Comparison of ENCODE assay signal across 8 cellular contexts in genomic region chr17:39462644-39463375, GRCh38. TPM values are rescaled to one million over a fixed set of nuclear protein-coding genes. Genes with fewer than 3 reads are reported as not detected.
DNase-seq lines count a peak whose midpoint lies in the region; ATAC-seq and TF ChIP-seq lines count a peak whose summit lies in the region.

No MANE protein-coding gene starts in this region.

- peaks cover 33% of the 10 kb centered on the region for H3K36me3 Mint-ChIP-seq in activated CD4-positive, alpha-beta T cell treated with anti-CD3 and anti-CD28 coated beads, Interleukin-2, amount 10 ng/mL, durations not matched to agents 7 days and 5 days (ENCODE audit: low read depth)
- no peaks in the 10 kb centered on the region for H3K36me3 Mint-ChIP-seq in natural killer cell

- H3K9me3 ChIP-seq in SK-N-SH (no peaks in the 10 kb centered on the region), esophagus (ENCODE audit: control insufficient read depth in 2 of 2, insufficient read depth in 1 of 2, low read depth in 1 of 2, low read length in 1 of 2) (no peaks in the 10 kb centered on the region)

- POLR2A ChIA-PET in activated CD4-positive, alpha-beta T cell treated with anti-CD3 and anti-CD28 coated beads, Interleukin-2, amount 10 ng/mL, durations not matched to agents 7 days and 5 days (lab: Charles Lee): interaction anchor here (1.2 kb wide), 1 partner anchor 12 kb away, joined by 9 read pairs; the partner anchor contains the start of gene MED1
- POLR2A ChIA-PET in SK-N-SH (lab: Yijun Ruan, JAX): interaction anchor here (4.3 kb wide), 1 partner anchor 11 kb away, joined by 41 read pairs; the partner anchor contains the start of gene MED1

- H3K27me3 ChIP-seq in SK-N-SH (ENCODE audit: insufficient read depth) (no peaks in the 10 kb centered on the region), esophagus (ENCODE audit: control insufficient read depth in 1 of 2, insufficient read depth in 2 of 2, low read length in 2 of 2) (no peaks in the 10 kb centered on the region)

- peak overlapping the region; percentile 93 for H3K4me2 ChIP-seq in SK-N-SH

- ATAC-seq in natural killer cell (no peak), GM18907 (IDR thresholded peaks at IDR 0.05; ENCODE audit: unreplicated experiment) (no peak)

- H4K20me1 ChIP-seq in SK-N-SH (ENCODE audit: insufficient read depth): peaks cover 49% of the 10 kb centered on the region

- peak overlapping the region; percentile 86 for H3K4me3 Mint-ChIP-seq in activated CD4-positive, alpha-beta T cell treated with anti-CD3 and anti-CD28 coated beads, Interleukin-2, amount 10 ng/mL, durations not matched to agents 7 days and 5 days
- H3K4me3 Mint-ChIP-seq in natural killer cell: peak overlapping the region; percentile 92

- H3K9me3 Mint-ChIP-seq in activated CD4-positive, alpha-beta T cell treated with anti-CD3 and anti-CD28 coated beads, Interleukin-2, amount 10 ng/mL, durations not matched to agents 7 days and 5 days: no peaks in the 10 kb centered on the region
- no peaks in the 10 kb centered on the region for H3K9me3 Mint-ChIP-seq in natural killer cell

- CTCF ChIA-PET in activated CD4-positive, alpha-beta T cell treated with anti-CD3 and anti-CD28 coated beads, Interleukin-2, amount 10 ng/mL, durations not matched to agents 7 days and 5 days (lab: Charles Lee): interaction anchor here (0.7 to 2.8 kb wide), 4 partner anchors 12 to 268 kb away, joined by 3 to 12 read pairs (median 4); partner anchors contain the start of genes MED1 and MIEN1
- CTCF ChIA-PET in SK-N-SH (lab: Yijun Ruan, JAX): interaction anchor here (1.0 to 2.6 kb wide), 5 partner anchors 47 to 192 kb away, joined by 4 to 6 read pairs (median 6); no protein-coding TSS in a partner anchor

- H3K9ac ChIP-seq in SK-N-SH: peak overlapping the region; percentile 96

- H3K4me1 Mint-ChIP-seq in activated CD4-positive, alpha-beta T cell treated with anti-CD3 and anti-CD28 coated beads, Interleukin-2, amount 10 ng/mL, durations not matched to agents 7 days and 5 days: peaks cover 43% of the 10 kb centered on the region
- peaks cover 56 to 60% of the 10 kb centered on the region in 2 donors for H3K4me1 Mint-ChIP-seq in natural killer cell

- H3K4me3 ChIP-seq in SK-N-SH (ENCODE audit: low read depth in 2 of 2, low read length in 1 of 2) (peak overlapping the region; percentile 74 to 77), esophagus (ENCODE audit: low read depth in 1 of 2, low read length in 2 of 2) (peak overlapping the region; percentile 75 to 76)

- TF ChIP-seq RAD21 in SK-N-SH (IDR thresholded peaks at IDR 0.05; ENCODE audit: low read length): no peak

- no peaks in the 10 kb centered on the region for H3K27me3 Mint-ChIP-seq in activated CD4-positive, alpha-beta T cell treated with anti-CD3 and anti-CD28 coated beads, Interleukin-2, amount 10 ng/mL, durations not matched to agents 7 days and 5 days
- H3K27me3 Mint-ChIP-seq in natural killer cell (ENCODE audit: low read depth in 2 of 2): no peaks in the 10 kb centered on the region

- no peak for DNase-seq in activated CD4-positive, alpha-beta T cell treated with anti-CD3 and anti-CD28 coated beads, Interleukin-2, amount 10 ng/mL, durations not matched to agents 7 days and 5 days
- DNase-seq in activated CD4-positive, alpha-beta T cell treated with anti-CD3 and anti-CD28 coated beads, Interleukin-2, amount 50 U/mL, for 4 hours: no peak
- peak; percentile 19 for DNase-seq in SK-N-SH
- no peak for DNase-seq in natural killer cell
- DNase-seq in 8988T: no peak
- DNase-seq in NCI-H524 treated with DMSO at 0.1 percent for 48 hours (lab: John Stamatoyannopoulos, UW): no peak

- peak overlapping the region in 1 of 2 experiments; percentile 96; a peak in 1 of 4 replicates for H3K27ac ChIP-seq in SK-N-SH (ENCODE audit: low read depth in 2 of 2, low read length in 1 of 2)
- H3K27ac ChIP-seq in esophagus (ENCODE audit: low read depth in 2 of 2, low read length in 1 of 2): peak overlapping the region in 1 of 2 donors; percentile 100

- TF ChIP-seq CTCF in SK-N-SH (IDR thresholded peaks at IDR 0.05): no peak
- TF ChIP-seq CTCF in natural killer cell (IDR thresholded peaks at IDR 0.05): no peak

- H3K4me1 ChIP-seq in SK-N-SH (ENCODE audit: control insufficient read depth in 1 of 2, insufficient read depth in 2 of 2, low read depth in 1 of 2, low read length in 1 of 2): peaks cover 4 to 6% of the 10 kb centered on the region in 2 experiments; a peak in 2 of 4 replicates
- H3K4me1 ChIP-seq in esophagus (ENCODE audit: control insufficient read depth in 2 of 2, insufficient read depth in 2 of 2, low read length in 1 of 2): no peaks in the 10 kb centered on the region

- peak overlapping the region; percentile 95 for H3K27ac Mint-ChIP-seq in activated CD4-positive, alpha-beta T cell treated with anti-CD3 and anti-CD28 coated beads, Interleukin-2, amount 10 ng/mL, durations not matched to agents 7 days and 5 days
- H3K27ac Mint-ChIP-seq in natural killer cell: peak overlapping the region; percentile 93 to 99

- H3F3A ChIP-seq in SK-N-SH (replicated peaks; ENCODE audit: insufficient read depth): peaks cover 3% of the 10 kb centered on the region

- H3K79me2 ChIP-seq in SK-N-SH (ENCODE audit: insufficient read depth): peaks cover 59% of the 10 kb centered on the region

- H3K36me3 ChIP-seq in SK-N-SH (replicated peaks in 1 of 2; ENCODE audit: control insufficient read depth in 1 of 2, insufficient read depth in 2 of 2, low read length in 1 of 2) (peaks cover 0 to 8% of the 10 kb centered on the region in 2 experiments), esophagus (ENCODE audit: control insufficient read depth in 2 of 2, insufficient read depth in 2 of 2, low read length in 1 of 2) (no peaks in the 10 kb centered on the region)

- TF ChIP-seq EP300 in SK-N-SH (IDR thresholded peaks at IDR 0.05; ENCODE audit: borderline replicate concordance in 1 of 2, low read depth in 1 of 2, low read length in 1 of 2): no peak

- H3K9me2 ChIP-seq in SK-N-SH: no peaks in the 10 kb centered on the region

- WGBS in SK-N-SH (ENCODE audit: low lambda C conversion rate): 5% methylated on average over 27 of the region's 27 CpGs
- WGBS in esophagus, 2 donors: 1 to 2% methylated on average over 27 of the region's 27 CpGs

- intact Hi-C loops in natural killer cell (cut with micrococcal nuclease): loop anchor here (5.0 kb wide), 1 partner anchor 61 kb away; the partner anchor contains the start of gene FBXL20

- H2AFZ ChIP-seq in SK-N-SH (ENCODE audit: low read depth): no peak overlapping the region

TF ChIP-seq in SK-N-SH, 30 proteins besides CTCF, POLR2A, EP300 and RAD21:
- no peak for TF ChIP-seq REST (IDR thresholded peaks at IDR 0.05; ENCODE audit: low read depth, low read length)
- 0 out of 2 replicates have a peak, but pooled peaks have one; percentile 7 for TF ChIP-seq MXI1 (IDR thresholded peaks at IDR 0.05; ENCODE audit: low read depth, low read length)
- TF ChIP-seq RXRA (IDR thresholded peaks at IDR 0.05; ENCODE audit: borderline replicate concordance, low read depth): no peak
- no peak for TF ChIP-seq RCOR1 (IDR thresholded peaks at IDR 0.05; ENCODE audit: low read length)
- TF ChIP-seq SIN3A (IDR thresholded peaks at IDR 0.05; ENCODE audit: borderline replicate concordance, low read depth, low read length): no peak
- TF ChIP-seq GABPA (IDR thresholded peaks at IDR 0.05; ENCODE audit: low read depth): no peak
- no peak for TF ChIP-seq NRF1 (IDR thresholded peaks at IDR 0.05; ENCODE audit: low read depth, low read length)

RNA-seq across cellular contexts. Expression of gene CDK12, which starts 1.5 kb away (rescaled TPM):
- total RNA-seq in activated CD4-positive, alpha-beta T cell treated with anti-CD3 and anti-CD28 coated beads, Interleukin-2, amount 10 ng/mL, durations not matched to agents 7 days and 5 days: 100 to 1,000 TPM in 1 of 2 experiments, 10 to 100 TPM in 1; 89.9 to 100 TPM
- polyA plus RNA-seq in SK-N-SH (2012; rRNA removed): 11.6 and 15.7 TPM in 2 replicates
- 8.5 and 9.0 TPM in 2 replicates for polyA plus RNA-seq in SK-N-SH (2012; cell fraction: cytosol; rRNA removed)
- 45.1 and 59.0 TPM in 2 replicates for polyA plus RNA-seq in SK-N-SH (2012; cell fraction: nucleus; rRNA removed)
- polyA plus RNA-seq in esophagus: 10 to 100 TPM in 1 of 2 donors, 1 to 10 TPM in 1; 9.4 to 12.9 TPM
- total RNA-seq in natural killer cell: 100 to 1,000 TPM; 119 to 129 (median 124) TPM

RNA-seq across cellular contexts. Expression of gene MED1, which starts 11.7 kb away (rescaled TPM):
- 10 to 100 TPM; 55.8 to 59.1 TPM for total RNA-seq in activated CD4-positive, alpha-beta T cell treated with anti-CD3 and anti-CD28 coated beads, Interleukin-2, amount 10 ng/mL, durations not matched to agents 7 days and 5 days
- 12.3 and 19.9 TPM in 2 replicates for polyA plus RNA-seq in SK-N-SH (2012; rRNA removed)
- 13.8 and 15.7 TPM in 2 replicates for polyA plus RNA-seq in SK-N-SH (2012; cell fraction: cytosol; rRNA removed)
- polyA plus RNA-seq in SK-N-SH (2012; cell fraction: nucleus; rRNA removed): 6.3 and 15.8 TPM in 2 replicates
- polyA plus RNA-seq in esophagus: 1 to 10 TPM; 5.0 to 6.8 TPM
- total RNA-seq in natural killer cell: 10 to 100 TPM; 44.3 to 63.8 (median 53.4) TPM
